ENCODE assay signal across 10 cellular contexts in genomic region chrX:131704136-131704695, GRCh38.
DNase-seq lines count a peak whose midpoint lies in the region; ATAC-seq and TF ChIP-seq lines count a peak whose summit lies in the region.
"Had no signal": no experiment of that assay in that cellular context is flagged by ENCODE, and none has a peak within 500 bp of the region (broad histone marks: within the 10 kb centered on the region; RNA-seq: fewer than 3 reads in every experiment).

No MANE protein-coding gene starts in this region.

- H3K36me3 ChIP-seq in cardiac muscle cell = peaks cover 15% of the 10 kb centered on the region
- no peaks in the 10 kb centered on the region for H3K36me3 ChIP-seq in left ventricle myocardium inferior
- H3K36me3 ChIP-seq in right lobe of liver = no peaks in the 10 kb centered on the region

- DNase-seq in cardiac muscle cell (ENCODE audit: low read depth in 1 of 2, low spot score in 1 of 2) (no peak), left ventricle myocardium inferior (no peak), WTC11 (ENCODE audit: low spot score) (peak; percentile 15), right lobe of liver (peak in 2 of 3 donors; percentile 79 to 84), putamen (ENCODE audit: low spot score) (no peak)

- POLR2A ChIA-PET in WTC11 (lab: Charles Lee) = no interaction called here

- H3K27ac ChIP-seq in cardiac muscle cell (peak overlapping the region; percentile 23), left ventricle myocardium inferior (replicated peaks) (no peak overlapping the region), right lobe of liver (peak overlapping the region in 2 of 3 donors; percentile 72 to 73)
- H3K27ac ChIP-seq: parathyroid adenoma had no signal

- H3K27ac Mint-ChIP-seq in WTC11 = no peak overlapping the region
- H3K27ac Mint-ChIP-seq: activated T-cell treated with anti-CD3 and anti-CD28 coated beads, Interleukin-2, amount 50 U/mL, for 72 hours had no signal

- H3K9me3 ChIP-seq in cardiac muscle cell (ENCODE audit: low read depth) (no peaks in the 10 kb centered on the region), left ventricle myocardium inferior (replicated peaks) (no peaks in the 10 kb centered on the region), right lobe of liver (no peaks in the 10 kb centered on the region)

- CTCF ChIA-PET in WTC11 (lab: Charles Lee) = no interaction called here

- no peaks in the 10 kb centered on the region for H3K4me1 Mint-ChIP-seq in WTC11

- TF ChIP-seq CTCF in cardiac muscle cell (IDR thresholded peaks at IDR 0.05; ENCODE audit: low read depth, low read length) (no peak), left ventricle myocardium inferior (IDR thresholded peaks at IDR 0.05; ENCODE audit: borderline replicate concordance) (no peak), WTC11 (IDR thresholded peaks at IDR 0.05) (no peak), right lobe of liver (IDR thresholded peaks at IDR 0.05) (peak; percentile 42 to 79 (median 56))

- 19% methylated on average over 12 of the region's 17 CpGs for WGBS in right lobe of liver (ENCODE audit: insufficient coverage, low coverage, low lambda C conversion rate, missing lambda C conversion rate)

- H3K27me3 Mint-ChIP-seq in WTC11 (ENCODE audit: low read depth) = no peaks in the 10 kb centered on the region

- H3K27me3 ChIP-seq in cardiac muscle cell (no peaks in the 10 kb centered on the region), left ventricle myocardium inferior (ENCODE audit: low read depth) (no peaks in the 10 kb centered on the region), right lobe of liver (no peaks in the 10 kb centered on the region)

- H3K36me3 Mint-ChIP-seq in WTC11 = peaks cover 58% of the 10 kb centered on the region

- H3K4me3 Mint-ChIP-seq in WTC11 = no peak overlapping the region

- ATAC-seq in HG03520 (IDR thresholded peaks at IDR 0.05; ENCODE audit: unreplicated experiment) (peak; percentile 73), WTC11 (no peak), right lobe of liver (peak in 3 of 4 donors; percentile 85 to 88 (median 86)), GM18868 (IDR thresholded peaks at IDR 0.05; ENCODE audit: unreplicated experiment) (no peak), HG03442 (IDR thresholded peaks at IDR 0.05; ENCODE audit: unreplicated experiment) (no peak)

- H3K4me1 ChIP-seq in cardiac muscle cell (ENCODE audit: low read depth) (no peaks in the 10 kb centered on the region), left ventricle myocardium inferior (no peaks in the 10 kb centered on the region), right lobe of liver (peaks cover 0 to 4% (median 0%) of the 10 kb centered on the region in 4 donors)
- H3K4me1 ChIP-seq: parathyroid adenoma had no signal

- TF ChIP-seq POLR2A in right lobe of liver (IDR thresholded peaks at IDR 0.05) = no peak

- no peaks in the 10 kb centered on the region for H3K9me3 Mint-ChIP-seq in WTC11
- H3K9me3 Mint-ChIP-seq: activated T-cell treated with anti-CD3 and anti-CD28 coated beads, Interleukin-2, amount 50 U/mL, for 72 hours had no signal

- no peak overlapping the region for H3K4me3 ChIP-seq in cardiac muscle cell
- H3K4me3 ChIP-seq in left ventricle myocardium inferior = no peak overlapping the region
- peak overlapping the region; percentile 46 to 59 (median 49) for H3K4me3 ChIP-seq in right lobe of liver

- intact Hi-C loops in left ventricle myocardium inferior (cut with micrococcal nuclease) (no loop called here), right lobe of liver (cut with DNase I) (no loop called here)

TF ChIP-seq in WTC11, 78 proteins besides CTCF, POLR2A, EP300 and RAD21 (continues in another document):
- TF ChIP-seq TEAD1 (CRISPR knock-in tag; IDR thresholded peaks at IDR 0.05) (no peak), ARID4B (CRISPR knock-in tag; IDR thresholded peaks at IDR 0.05; ENCODE audit: borderline replicate concordance) (no peak), ATF1 (CRISPR knock-in tag; IDR thresholded peaks at IDR 0.05) (no peak), ZNF121 (CRISPR knock-in tag; IDR thresholded peaks at IDR 0.05) (no peak), JUN (CRISPR knock-in tag; IDR thresholded peaks at IDR 0.05) (no peak), ATF6 (CRISPR knock-in tag; IDR thresholded peaks at IDR 0.05) (no peak), AR (CRISPR knock-in tag; IDR thresholded peaks at IDR 0.05) (no peak), ZNF423 (CRISPR knock-in tag; IDR thresholded peaks at IDR 0.05) (no peak), GTF2I (CRISPR knock-in tag; conservative IDR thresholded peaks at IDR 0.05) (no peak), MAX (CRISPR knock-in tag; IDR thresholded peaks at IDR 0.05) (no peak), NR1H2 (CRISPR knock-in tag; IDR thresholded peaks at IDR 0.05) (no peak), GABPB1 (CRISPR knock-in tag; IDR thresholded peaks at IDR 0.05) (no peak), ZBTB21 (CRISPR knock-in tag; IDR thresholded peaks at IDR 0.05; ENCODE audit: borderline replicate concordance) (no peak), KAT7 (CRISPR knock-in tag; IDR thresholded peaks at IDR 0.05; ENCODE audit: borderline replicate concordance) (no peak)

Comparison
In these comparisons a context has a peak if more than half of its experiments do, and no peak if none do; other contexts are left out.
1. DNase-seq: peak in WTC11 (single experiment) and right lobe of liver (2 of 3); none in cardiac muscle cell (0 of 2), left ventricle myocardium inferior (single experiment) and putamen (single experiment).
2. H3K4me3 ChIP-seq: peak in right lobe of liver (3 of 3); none in cardiac muscle cell (single experiment) and left ventricle myocardium inferior (single experiment).
3. CTCF ChIP-seq: peak in right lobe of liver (4 of 4); none in cardiac muscle cell (single experiment), left ventricle myocardium inferior (single experiment) and WTC11 (single experiment).
4. ATAC-seq: peak in HG03520 (single experiment) and right lobe of liver (3 of 4); none in WTC11 (single experiment), GM18868 (single experiment) and HG03442 (single experiment).